Comparison of ENCODE assay signal across 1 cellular context in genomic region chr16:1379054-1379862, GRCh38.
TF ChIP-seq lines count a peak whose summit lies in the region.

No MANE protein-coding gene starts in this region.

TF ChIP-seq in HepG2, 621 proteins besides CTCF, POLR2A, EP300 and RAD21 (continued from another document and continues in another):
- TF ChIP-seq THAP9 (CRISPR knock-in tag; IDR thresholded peaks at IDR 0.05; ENCODE audit: borderline replicate concordance): no peak
- TF ChIP-seq ZFP36 (IDR thresholded peaks at IDR 0.05; ENCODE audit: borderline replicate concordance, low read depth, low read length, partially characterized antibody): no peak
- TF ChIP-seq ZNF205 (CRISPR knock-in tag; IDR thresholded peaks at IDR 0.05): no peak
- no peak for TF ChIP-seq TRAFD1 (CRISPR knock-in tag; IDR thresholded peaks at IDR 0.05; ENCODE audit: borderline replicate concordance)
- no peak for TF ChIP-seq NR3C1 (CRISPR knock-in tag; IDR thresholded peaks at IDR 0.05)
- no peak for TF ChIP-seq KDM5B (CRISPR knock-in tag; IDR thresholded peaks at IDR 0.05; ENCODE audit: borderline replicate concordance)
- no peak for TF ChIP-seq ZNF644 (CRISPR knock-in tag; IDR thresholded peaks at IDR 0.05; ENCODE audit: low read depth)
- TF ChIP-seq ZNF501 (CRISPR knock-in tag; IDR thresholded peaks at IDR 0.05): no peak
- TF ChIP-seq SKIL (CRISPR knock-in tag; IDR thresholded peaks at IDR 0.05; ENCODE audit: borderline replicate concordance): no peak
- no peak for TF ChIP-seq YY1 (IDR thresholded peaks at IDR 0.05; ENCODE audit: insufficient read depth, insufficient replicate concordance, low read depth, low read length)
- TF ChIP-seq ZNF292 (CRISPR knock-in tag; IDR thresholded peaks at IDR 0.05; ENCODE audit: borderline replicate concordance, low read depth): no peak
- peak; percentile 63; the same call in 1 of the 2 replicates for TF ChIP-seq ZGPAT (CRISPR knock-in tag; IDR thresholded peaks at IDR 0.05)
- TF ChIP-seq ZNF350 (CRISPR knock-in tag; IDR thresholded peaks at IDR 0.05; ENCODE audit: borderline replicate concordance, low read depth): no peak
- TF ChIP-seq ZSCAN25 (CRISPR knock-in tag; IDR thresholded peaks at IDR 0.05): no peak
- no peak for TF ChIP-seq GPN1 (CRISPR knock-in tag; IDR thresholded peaks at IDR 0.05; ENCODE audit: borderline replicate concordance)
- TF ChIP-seq ZNF513 (CRISPR knock-in tag; conservative IDR thresholded peaks at IDR 0.05): no peak
- TF ChIP-seq PREB (CRISPR knock-in tag; IDR thresholded peaks at IDR 0.05): no peak
- no peak for TF ChIP-seq FOXK2 (IDR thresholded peaks at IDR 0.05)
- no peak for TF ChIP-seq ZNF549 (CRISPR knock-in tag; IDR thresholded peaks at IDR 0.05)
- TF ChIP-seq ZC3H4 (CRISPR knock-in tag; IDR thresholded peaks at IDR 0.05; ENCODE audit: borderline replicate concordance): peak; percentile 76; the same call in 1 of the 2 replicates
- peak; percentile 47; the same call in 1 of the 2 replicates for TF ChIP-seq KMT2A (CRISPR knock-in tag; IDR thresholded peaks at IDR 0.05)
- peak; percentile 61; the same call in 1 of the 2 replicates for TF ChIP-seq CEBPB (IDR thresholded peaks at IDR 0.05; ENCODE audit: borderline replicate concordance, low read depth, low read length)
- no peak for TF ChIP-seq KAT7 (CRISPR knock-in tag; IDR thresholded peaks at IDR 0.05; ENCODE audit: borderline replicate concordance)
- 0 out of 2 replicates have a peak, but pooled peaks have one; percentile 34 for TF ChIP-seq TARDBP (CRISPR knock-in tag; IDR thresholded peaks at IDR 0.05)
- peak; percentile 51 to 67; a peak in 3 of 4 replicates for TF ChIP-seq HMGXB4 (CRISPR knock-in tag; IDR thresholded peaks at IDR 0.05; ENCODE audit: borderline replicate concordance in 1 of 2, low read depth in 1 of 2)
- TF ChIP-seq ZNF556 (CRISPR knock-in tag; IDR thresholded peaks at IDR 0.05; ENCODE audit: borderline replicate concordance): no peak
- TF ChIP-seq RFXANK (CRISPR knock-in tag; IDR thresholded peaks at IDR 0.05): no peak
- no peak; the same call in 1 of the 2 replicates for TF ChIP-seq KDM5A (IDR thresholded peaks at IDR 0.05; ENCODE audit: borderline replicate concordance, low read length)
- TF ChIP-seq KLF16 (CRISPR knock-in tag; IDR thresholded peaks at IDR 0.05): peak in 1 of 2 experiments; percentile 61; a peak in 2 of 4 replicates
- TF ChIP-seq ZUFSP (CRISPR knock-in tag; IDR thresholded peaks at IDR 0.05; ENCODE audit: borderline replicate concordance): no peak
- TF ChIP-seq DDIT3 (CRISPR knock-in tag; IDR thresholded peaks at IDR 0.05): no peak
- TF ChIP-seq ZNF784 (CRISPR knock-in tag; IDR thresholded peaks at IDR 0.05; ENCODE audit: borderline replicate concordance): peak; percentile 63; the same call in 1 of the 2 replicates
- TF ChIP-seq GATAD2A (CRISPR knock-in tag; IDR thresholded peaks at IDR 0.05): peak; percentile 63
- TF ChIP-seq ZNF572 (CRISPR knock-in tag; IDR thresholded peaks at IDR 0.05): no peak
- TF ChIP-seq ARID4A (CRISPR knock-in tag; IDR thresholded peaks at IDR 0.05; ENCODE audit: borderline replicate concordance): peak; percentile 89
- TF ChIP-seq RBM39 (IDR thresholded peaks at IDR 0.05; ENCODE audit: low read depth, low read length, poor library complexity, severe bottlenecking): peak; percentile 63
